Comparison of ENCODE assay signal across 10 cellular contexts in genomic region chr7:25893436-25893835, GRCh38.
DNase-seq lines count a peak whose midpoint lies in the region; ATAC-seq, FAIRE-seq and TF ChIP-seq lines count a peak whose summit lies in the region.
"Had no signal": no experiment of that assay in that cellular context is flagged by ENCODE, and none has a peak within 500 bp of the region (broad histone marks: within the 10 kb centered on the region; RNA-seq: fewer than 3 reads in every experiment).

No MANE protein-coding gene starts in this region.

- BruUV-seq in K562 (replicated peaks; lab: Mats Ljungman, UMichigan), result no TSS peak

- POLR2A ChIA-PET in K562 (lab: Yijun Ruan, JAX), result interaction anchor here (0.6 to 2.3 kb wide), 3 partner anchors 96 to 472 kb away, joined by 3 to 9 read pairs (median 4); no protein-coding TSS in a partner anchor

- H3K79me2 ChIP-seq in K562 (ENCODE audit: control insufficient read depth, insufficient read depth, low read length), result no peaks in the 10 kb centered on the region

- H2AFZ ChIP-seq in K562 (ENCODE audit: low read depth, low read length), result peak overlapping the region; percentile 95
- H2AFZ ChIP-seq: GM23338 had no signal

- FAIRE-seq in K562 (lab: Jason Lieb, UNC), result no peak

- no peak for ATAC-seq in K562

- no peaks in the 10 kb centered on the region for H4K20me1 ChIP-seq in K562 (replicated peaks; ENCODE audit: control insufficient read depth, insufficient read depth, low read length)

- H3K9me3 ChIP-seq in K562 (replicated peaks; ENCODE audit: control insufficient read depth, insufficient read depth, low read depth, low read length), result peaks cover 3% of the 10 kb centered on the region; the same call in 1 of the 2 replicates
- H3K9me3 ChIP-seq: esophagus squamous epithelium had no signal

- H3K4me2 ChIP-seq in K562 (ENCODE audit: insufficient read depth, low read length), result no peak overlapping the region; the same call in 1 of the 2 replicates

- peaks cover 3 to 17% (median 14%) of the 10 kb centered on the region in 7 donors for H3K9me3 Mint-ChIP-seq in CD14-positive monocyte
- no peaks in the 10 kb centered on the region for H3K9me3 Mint-ChIP-seq in nephron
- H3K9me3 Mint-ChIP-seq: GM23338 had no signal

- H3K4me3 ChIP-seq in HFF-Myc (replicated peaks; ENCODE audit: low read depth, low read length) (peak overlapping the region; percentile 23), K562 (no peak overlapping the region)
- H3K4me3 ChIP-seq: GM23338 had no signal

- WGBS in K562 (ENCODE audit: insufficient coverage, low coverage, missing lambda C conversion rate), result 100% methylated on average over 1 of the region's 1 CpG

- no peak for TF ChIP-seq POLR2A in K562 (conservative IDR thresholded peaks at IDR 0.05)

- no peak overlapping the region for H3K27ac ChIP-seq in K562 (ENCODE audit: extremely low read depth, low read depth, low read length)

- TF ChIP-seq CTCF in CD14-positive monocyte (IDR thresholded peaks at IDR 0.05), result no peak
- no peak for TF ChIP-seq CTCF in HFF-Myc (IDR thresholded peaks at IDR 0.05; ENCODE audit: low read depth, low read length, missing control alignments)
- TF ChIP-seq CTCF in K562 (IDR thresholded peaks at IDR 0.05 in 2 of 3, conservative IDR thresholded peaks at IDR 0.05 in 1 of 3; ENCODE audit: insufficient read depth in 2 of 3, low read depth in 1 of 3, low read length in 3 of 3), result no peak
- no peak for TF ChIP-seq CTCF in nephron (IDR thresholded peaks at IDR 0.05; ENCODE audit: unreplicated experiment in 3 of 3)

- intact Hi-C loops in CD14-positive monocyte (cut with micrococcal nuclease), result loop anchor here (5.0 to 10.0 kb wide), 6 partner anchors 171 to 771 kb away; partner anchors contain the start of genes CBX3 (in 1 of the 2) and HNRNPA2B1 (in 1 of the 2)
- intact Hi-C loops in K562 (cut with micrococcal nuclease), result loop anchor here (1.0 to 10.0 kb wide), 8 partner anchors 39 to 1269 kb away; partner anchors contain the start of genes CBX3 and HNRNPA2B1

- in situ Hi-C loops in K562 (cut with MboI), result loop anchor here (10.0 to 25.0 kb wide), 3 partner anchors 619 to 1269 kb away; partner anchors contain the start of genes HOXA10, HOXA3, HOXA7 and HOXA9

- H3K9me1 ChIP-seq in K562 (ENCODE audit: control insufficient read depth, insufficient read depth, low read length), result no peaks in the 10 kb centered on the region

- no peak overlapping the region for H3K9ac ChIP-seq in K562 (ENCODE audit: insufficient read depth in 1 of 2, low read depth in 2 of 2, low read length in 2 of 2)

- H3K4me1 Mint-ChIP-seq in CD14-positive monocyte (peaks cover 36% of the 10 kb centered on the region), nephron (peaks cover 40% of the 10 kb centered on the region)

- CTCF ChIA-PET in K562 (lab: Yijun Ruan, JAX; ENCODE audit: low intra/inter-chr PET ratio), result interaction anchor here (0.6 to 2.4 kb wide), 7 partner anchors 38 to 1272 kb away, joined by 3 to 27 read pairs (median 11); no protein-coding TSS in a partner anchor

- H3K4me3 Mint-ChIP-seq in CD14-positive monocyte, result peak overlapping the region; percentile 51 to 83
- peak overlapping the region; percentile 48 to 92 (median 90) for H3K4me3 Mint-ChIP-seq in nephron

- H3K27ac Mint-ChIP-seq in CD14-positive monocyte (peak overlapping the region in 3 of 7 donors; percentile 10 to 54 (median 52)), nephron (peak overlapping the region; percentile 78 to 99 (median 86))
- H3K27ac Mint-ChIP-seq: GM23338 had no signal

- H3K36me3 Mint-ChIP-seq in CD14-positive monocyte, result peaks cover 10 to 12% of the 10 kb centered on the region in 2 donors
- no peaks in the 10 kb centered on the region for H3K36me3 Mint-ChIP-seq in nephron (ENCODE audit: low read depth)

- TF ChIP-seq RAD21 in K562 (CRISPR knock-in tag; conservative IDR thresholded peaks at IDR 0.05 in 1 of 2, IDR thresholded peaks at IDR 0.05 in 1 of 2), result no peak

- no peaks in the 10 kb centered on the region for H3K36me3 ChIP-seq in K562 (ENCODE audit: control insufficient read depth, insufficient read depth, low read length)
- H3K36me3 ChIP-seq: esophagus squamous epithelium had no signal

- H3K4me1 ChIP-seq in K562 (replicated peaks in 1 of 2; ENCODE audit: control insufficient read depth in 2 of 2, insufficient read depth in 2 of 2, low read length in 2 of 2), result peaks cover 4 to 18% of the 10 kb centered on the region in 2 experiments; a peak in 4 of 5 replicates

- H3K27me3 Mint-ChIP-seq in CD14-positive monocyte (ENCODE audit: low read depth in 3 of 3), result peaks cover 67 to 89% (median 71%) of the 10 kb centered on the region in 3 donors
- H3K27me3 Mint-ChIP-seq in nephron (ENCODE audit: low read depth), result peaks cover 20% of the 10 kb centered on the region

- H3K27me3 ChIP-seq in K562 (ENCODE audit: control insufficient read depth in 2 of 2, insufficient read depth in 2 of 2, low read length in 2 of 2), result no peaks in the 10 kb centered on the region; a peak in 1 of 5 replicates

- TF ChIP-seq EP300 in K562 (IDR thresholded peaks at IDR 0.05; ENCODE audit: low read length), result no peak

- DNase-seq in CD14-positive monocyte (ENCODE audit: low spot score) (no peak), HFF-Myc (ENCODE audit: extremely low read depth, low read depth) (no peak), K562 (ENCODE audit: extremely low read depth in 1 of 4, low spot score in 3 of 4) (no peak), HT-29 (ENCODE audit: low spot score) (no peak), NCI-H2081 (lab: John Stamatoyannopoulos, UW) (no peak), SHP77 treated with DMSO at 0.1 percent for 48 hours (lab: John Stamatoyannopoulos, UW) (no peak), NCI-H1048 (lab: John Stamatoyannopoulos, UW) (no peak)
- DNase-seq: esophagus squamous epithelium had no signal

TF ChIP-seq in K562, 482 proteins besides CTCF, POLR2A, EP300 and RAD21:
- no peak for TF ChIP-seq SMC3 (conservative IDR thresholded peaks at IDR 0.05; ENCODE audit: insufficient read depth, low read depth, low read length)
- no peak for TF ChIP-seq ZC3H4 (CRISPR knock-in tag; IDR thresholded peaks at IDR 0.05; ENCODE audit: borderline replicate concordance)
- no peak for TF ChIP-seq ZNF239 (CRISPR knock-in tag; IDR thresholded peaks at IDR 0.05)
- no peak for TF ChIP-seq NUFIP1 (IDR thresholded peaks at IDR 0.05; ENCODE audit: partially characterized antibody)
- TF ChIP-seq KDM5B (IDR thresholded peaks at IDR 0.05; ENCODE audit: insufficient replicate concordance, low read depth, low read length), result no peak
- TF ChIP-seq ZNF282 (CRISPR knock-in tag; IDR thresholded peaks at IDR 0.05), result no peak
- TF ChIP-seq SREBF1 (IDR thresholded peaks at IDR 0.05; ENCODE audit: borderline replicate concordance, low read depth, low read length), result no peak
- TF ChIP-seq MECOM (CRISPR knock-in tag; IDR thresholded peaks at IDR 0.05), result no peak
- TF ChIP-seq RBM39 (optimal IDR thresholded peaks at IDR 0.05; ENCODE audit: low read depth, low read length), result no peak
- TF ChIP-seq RBBP5 (IDR thresholded peaks at IDR 0.05; ENCODE audit: borderline replicate concordance, insufficient read depth, low read length, poor library complexity, severe bottlenecking), result no peak
- TF ChIP-seq RCOR1 (IDR thresholded peaks at IDR 0.05; ENCODE audit: borderline replicate concordance in 1 of 2, low read depth in 2 of 2, low read length in 2 of 2), result no peak
- no peak for TF ChIP-seq NR3C1 (CRISPR knock-in tag; IDR thresholded peaks at IDR 0.05)
- TF ChIP-seq FOXP1 (CRISPR knock-in tag; IDR thresholded peaks at IDR 0.05), result no peak
- TF ChIP-seq TAF15 (IDR thresholded peaks at IDR 0.05; ENCODE audit: low read depth, low read length), result no peak
- no peak for TF ChIP-seq HLTF (IDR thresholded peaks at IDR 0.05)
